Comparison of ENCODE assay signal across 10 cellular contexts in the genomic region with DNA sequence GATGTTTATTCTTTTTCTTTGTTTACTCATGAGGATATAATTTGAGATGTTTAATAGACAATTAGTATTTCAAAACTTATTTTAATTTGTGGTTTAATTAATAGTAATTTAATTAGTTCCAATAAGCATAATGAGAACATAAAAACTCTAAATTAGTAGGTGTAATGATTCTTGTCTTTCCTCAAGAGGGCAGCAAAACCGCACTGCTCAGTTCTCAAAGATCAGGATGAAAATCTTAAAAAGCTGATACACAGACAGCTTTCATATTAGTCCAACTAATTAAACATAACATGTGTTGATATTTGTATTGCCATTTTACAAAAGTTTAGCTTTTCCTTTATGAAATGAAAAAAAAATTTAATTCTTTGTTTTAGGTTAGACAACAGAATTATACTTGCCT.
DNase-seq lines count a peak whose midpoint lies in the region; ATAC-seq and TF ChIP-seq lines count a peak whose summit lies in the region.
"Had no signal": no experiment of that assay in that cellular context is flagged by ENCODE, and none has a peak within 500 bp of the region (broad histone marks: within the 10 kb centered on the region; RNA-seq: fewer than 3 reads in every experiment).

No MANE protein-coding gene starts in this region.

- H3K36me3 Mint-ChIP-seq in activated CD8-positive, alpha-beta memory T cell treated with anti-CD3 and anti-CD28 coated beads, Interleukin-2, amount 10 ng/mL, durations not matched to agents 7 days and 5 days: no peaks in the 10 kb centered on the region

- no peaks in the 10 kb centered on the region for H3K4me1 Mint-ChIP-seq in activated CD8-positive, alpha-beta memory T cell treated with anti-CD3 and anti-CD28 coated beads, Interleukin-2, amount 10 ng/mL, durations not matched to agents 7 days and 5 days

- no peak for ATAC-seq in activated CD8-positive, alpha-beta memory T cell treated with anti-CD3 and anti-CD28 coated beads, Interleukin-2, amount 10 ng/mL, durations not matched to agents 7 days and 5 days
- no peak for ATAC-seq in GM18909 (IDR thresholded peaks at IDR 0.05; ENCODE audit: poor library complexity, unreplicated experiment)

- CTCF ChIA-PET in activated CD8-positive, alpha-beta memory T cell treated with anti-CD3 and anti-CD28 coated beads, Interleukin-2, amount 10 ng/mL, durations not matched to agents 7 days and 5 days (lab: Charles Lee): interaction anchor here (0.6 to 2.8 kb wide), 11 partner anchors 9 to 341 kb away, joined by 3 to 17 read pairs (median 5); no protein-coding TSS in a partner anchor

- peak; percentile 71 for TF ChIP-seq CTCF in epithelial cell of esophagus (IDR thresholded peaks at IDR 0.05; ENCODE audit: insufficient read depth, low read depth, low read length, missing control alignments)

- H3K27ac Mint-ChIP-seq in activated CD8-positive, alpha-beta memory T cell treated with anti-CD3 and anti-CD28 coated beads, Interleukin-2, amount 10 ng/mL, durations not matched to agents 7 days and 5 days: no peak overlapping the region

- no peaks in the 10 kb centered on the region for H3K9me3 Mint-ChIP-seq in activated CD8-positive, alpha-beta memory T cell treated with anti-CD3 and anti-CD28 coated beads, Interleukin-2, amount 10 ng/mL, durations not matched to agents 7 days and 5 days (ENCODE audit: low read depth)

- peaks cover 4% of the 10 kb centered on the region for H3K27me3 Mint-ChIP-seq in activated CD8-positive, alpha-beta memory T cell treated with anti-CD3 and anti-CD28 coated beads, Interleukin-2, amount 10 ng/mL, durations not matched to agents 7 days and 5 days

- no peak overlapping the region for H3K4me3 ChIP-seq in epithelial cell of esophagus (ENCODE audit: low read length)
- H3K4me3 ChIP-seq: BLaER1 had no signal

- DNase-seq in NCI-H2227 treated with DMSO at 0.1 percent for 48 hours (lab: John Stamatoyannopoulos, UW) (peak; percentile 23), NCI-H2227 (lab: John Stamatoyannopoulos, UW; ENCODE audit: unreplicated experiment) (no peak), NCI-H82 treated with DMSO at 0.1 percent for 48 hours (lab: John Stamatoyannopoulos, UW; ENCODE audit: unreplicated experiment) (peak; percentile 47), epithelial cell of esophagus (ENCODE audit: low read depth) (peak; percentile 58), superior temporal gyrus (ENCODE audit: extremely low spot score) (peak; percentile 65)
- no peak for DNase-seq in activated CD8-positive, alpha-beta memory T cell treated with anti-CD3 and anti-CD28 coated beads, Interleukin-2, amount 10 ng/mL, durations not matched to agents 7 days and 5 days
- DNase-seq in activated CD8-positive, alpha-beta memory T cell treated with anti-CD3 and anti-CD28 coated beads for 24 hours: no peak
- DNase-seq: NCI-H187 treated with DMSO at 0.1 percent for 48 hours had no signal

- H3K4me3 Mint-ChIP-seq in activated CD8-positive, alpha-beta memory T cell treated with anti-CD3 and anti-CD28 coated beads, Interleukin-2, amount 10 ng/mL, durations not matched to agents 7 days and 5 days: no peak overlapping the region

Comparison
In these comparisons a context has a peak if more than half of its experiments do, and no peak if none do; other contexts are left out.
1. DNase-seq: peak in NCI-H2227 treated with DMSO at 0.1 percent for 48 hours (single experiment), NCI-H82 treated with DMSO at 0.1 percent for 48 hours (single experiment), epithelial cell of esophagus (single experiment) and superior temporal gyrus (single experiment); none in NCI-H2227 (single experiment), activated CD8-positive, alpha-beta memory T cell treated with anti-CD3 and anti-CD28 coated beads, Interleukin-2, amount 10 ng/mL, durations not matched to agents 7 days and 5 days (single experiment) and activated CD8-positive, alpha-beta memory T cell treated with anti-CD3 and anti-CD28 coated beads for 24 hours (single experiment).